Comparison of ENCODE assay signal across 9 cellular contexts in the genomic region with DNA sequence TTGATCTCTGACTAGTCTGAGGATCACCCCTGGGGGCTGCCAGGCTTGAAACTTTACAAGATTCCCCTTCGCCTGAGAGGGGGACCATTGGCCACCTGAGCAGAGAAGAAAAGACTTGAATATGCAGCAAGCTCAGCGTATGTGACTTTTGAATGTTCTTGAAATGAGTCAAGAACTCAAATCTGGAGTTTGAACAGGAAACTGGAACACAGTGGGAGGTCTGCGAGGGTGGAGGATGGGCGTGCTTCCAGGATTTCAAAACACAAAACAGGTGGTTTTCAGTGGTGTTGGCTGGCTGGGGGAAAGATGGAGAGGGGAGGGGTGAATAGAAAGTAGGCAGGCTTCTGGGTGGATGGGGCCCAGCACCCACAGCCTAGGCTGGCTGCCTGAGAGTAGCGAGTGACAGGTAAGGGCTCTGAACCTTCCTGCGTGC. TPM values are rescaled to one million over a fixed set of nuclear protein-coding genes. Genes with fewer than 3 reads are reported as not detected.
DNase-seq lines count a peak whose midpoint lies in the region; ATAC-seq and TF ChIP-seq lines count a peak whose summit lies in the region.
"Had no signal": no experiment of that assay in that cellular context is flagged by ENCODE, and none has a peak within 500 bp of the region (broad histone marks: within the 10 kb centered on the region; RNA-seq: fewer than 3 reads in every experiment).

No MANE protein-coding gene starts in this region.

- no peak overlapping the region for H4K8ac ChIP-seq in IMR-90 (ENCODE audit: low read depth in 2 of 2, low read length in 2 of 2)

- no peak overlapping the region for H3K4me2 ChIP-seq in IMR-90 (ENCODE audit: low read depth, low read length)

- DNase-seq in A673 (ENCODE audit: low spot score) (peak; percentile 80), IMR-90 (peak; percentile 92), choroid plexus epithelial cell (ENCODE audit: low read depth) (peak; percentile 93), HK-2 (ENCODE audit: unreplicated experiment) (no peak), hippocampal formation (lab: John Stamatoyannopoulos, UW) (no peak), HUDEP-2 (lab: John Stamatoyannopoulos, UW; ENCODE audit: unreplicated experiment in 76 of 76) (no peak)

- no peak overlapping the region for H4K5ac ChIP-seq in IMR-90 (ENCODE audit: low read depth, low read length)

- no peaks in the 10 kb centered on the region for H3K9me3 ChIP-seq in A673 (ENCODE audit: low read depth, low read length, poor library complexity, severe bottlenecking)
- peaks cover 3% of the 10 kb centered on the region; the same call in 1 of the 2 replicates for H3K9me3 ChIP-seq in IMR-90 (ENCODE audit: control insufficient read depth, insufficient read depth, low read length)

- no peak overlapping the region for H2BK5ac ChIP-seq in IMR-90 (ENCODE audit: low read depth, low read length, poor library complexity, severe bottlenecking)

- no peak overlapping the region for H3K14ac ChIP-seq in IMR-90 (replicated peaks; ENCODE audit: low read depth, low read length)

- no TSS peak for BruUV-seq in A673 (replicated peaks; lab: Mats Ljungman, UMichigan)
- no TSS peak for BruUV-seq in IMR-90 (replicated peaks; lab: Mats Ljungman, UMichigan)

- WGBS in IMR-90 (ENCODE audit: extremely low coverage in 2 of 2, insufficient read length in 1 of 2), 2 experiments, result 36% methylated on average over 5 of the region's 6 CpGs; no CpG with 5 or more reads in 1 of the 2 experiments

- dilution Hi-C loops in IMR-90 (cut with HindIII; ENCODE audit: low sequenced_read_pairs, unreplicated experiment), result no loop called here

- peak overlapping the region; percentile 73; the same call in 1 of the 2 replicates for H2BK20ac ChIP-seq in IMR-90 (ENCODE audit: low read depth, low read length)

- no peaks in the 10 kb centered on the region for H3K9me1 ChIP-seq in IMR-90 (ENCODE audit: insufficient read depth, low read length)

- H3K9ac ChIP-seq in IMR-90 (ENCODE audit: low read depth, low read length), result no peak overlapping the region

- POLR2A ChIA-PET in A673 (lab: Charles Lee; ENCODE audit: low non-redundant PET), result no interaction called here
- POLR2A ChIA-PET in IMR-90 (lab: Charles Lee; ENCODE audit: unreplicated experiment), result no interaction called here

- H3K56ac ChIP-seq in IMR-90 (ENCODE audit: extremely low read depth, insufficient read depth, low read length), result no peak overlapping the region

- H2BK15ac ChIP-seq in IMR-90 (ENCODE audit: low read depth, low read length), result no peak overlapping the region

- TF ChIP-seq RAD21 in IMR-90 (IDR thresholded peaks at IDR 0.05; ENCODE audit: low read length), result no peak

- peaks cover 7% of the 10 kb centered on the region for H3K27me3 ChIP-seq in A673 (replicated peaks; ENCODE audit: insufficient read depth, low read depth, low read length, poor library complexity)
- H3K27me3 ChIP-seq in IMR-90 (ENCODE audit: control insufficient read depth, insufficient read depth, low read length), result 0 out of 2 replicates have a peak, but pooled peaks cover 3% of the 10 kb centered on the region

- H3K4me1 ChIP-seq in A673 (ENCODE audit: insufficient read depth, low read length, poor library complexity, severe bottlenecking), result peaks cover 24% of the 10 kb centered on the region
- H3K4me1 ChIP-seq in IMR-90 (ENCODE audit: control insufficient read depth, insufficient read depth, low read length), result 0 out of 2 replicates have a peak, but pooled peaks cover 2% of the 10 kb centered on the region

- peak overlapping the region; percentile 37 for H2AFZ ChIP-seq in IMR-90 (replicated peaks; ENCODE audit: low read length, poor library complexity)

- in situ Hi-C loops in IMR-90 (cut with MboI; ENCODE audit: low sequenced_read_pairs), result no loop called here

- no peak overlapping the region for H4K91ac ChIP-seq in IMR-90 (ENCODE audit: insufficient read depth, low read depth, low read length)

- CTCF ChIA-PET in A673 (lab: Charles Lee) (no interaction called here), IMR-90 (lab: Yijun Ruan, JAX) (no interaction called here)

- H4K20me1 ChIP-seq in IMR-90 (ENCODE audit: insufficient read depth, low read length), result no peaks in the 10 kb centered on the region

- H2AK5ac ChIP-seq in IMR-90 (ENCODE audit: low read depth, low read length), result peak overlapping the region; percentile 36; the same call in 1 of the 2 replicates

- intact Hi-C loops in A673 (cut with micrococcal nuclease; ENCODE audit: unreplicated experiment), result loop anchor here (10.0 kb wide), 1 partner anchor 259 kb away; the partner anchor contains the start of gene FCHO2
- intact Hi-C loops in IMR-90 (cut with micrococcal nuclease), result no loop called here

- peak; percentile 46 for ATAC-seq in GM18498 (IDR thresholded peaks at IDR 0.05; ENCODE audit: unreplicated experiment)
- no peak for ATAC-seq in IMR-90 (ENCODE audit: low read depth)
- no peak for ATAC-seq in GM18517 (IDR thresholded peaks at IDR 0.05; ENCODE audit: unreplicated experiment)

- no peak overlapping the region for H3K23ac ChIP-seq in IMR-90 (ENCODE audit: low read depth, low read length)

- H3K36me3 ChIP-seq in A673 (ENCODE audit: insufficient read depth, low read length, poor library complexity, severe bottlenecking) (no peaks in the 10 kb centered on the region), IMR-90 (ENCODE audit: control insufficient read depth, insufficient read depth, low read length) (no peaks in the 10 kb centered on the region)

- no peak overlapping the region for H3K27ac ChIP-seq in A673 (ENCODE audit: low read depth, low read length, poor library complexity, severe bottlenecking)
- H3K27ac ChIP-seq in IMR-90 (ENCODE audit: insufficient read depth, low read length), result no peak overlapping the region
- H3K27ac ChIP-seq: HL-60 had no signal

- no peak for TF ChIP-seq CTCF in A673 (conservative IDR thresholded peaks at IDR 0.05; ENCODE audit: low read depth, low read length)
- TF ChIP-seq CTCF in IMR-90 (conservative IDR thresholded peaks at IDR 0.05; ENCODE audit: low read depth, low read length), result no peak
- no peak for TF ChIP-seq CTCF in choroid plexus epithelial cell (conservative IDR thresholded peaks at IDR 0.05; ENCODE audit: low read depth, low read length)

- H3K79me1 ChIP-seq in IMR-90 (ENCODE audit: low read depth in 1 of 2, low read length in 2 of 2), result no peaks in the 10 kb centered on the region

- H2AK9ac ChIP-seq in IMR-90 (replicated peaks; ENCODE audit: low read depth, low read length, poor library complexity), result no peak overlapping the region

- H2BK120ac ChIP-seq in IMR-90 (ENCODE audit: low read depth, low read length), result no peak overlapping the region

- no peak for TF ChIP-seq POLR2A in IMR-90 (IDR thresholded peaks at IDR 0.05; ENCODE audit: low read depth, low read length)

- no peak overlapping the region for H3K18ac ChIP-seq in IMR-90 (ENCODE audit: low read depth, low read length)

- no peak overlapping the region for H3K4me3 ChIP-seq in A673 (ENCODE audit: low read depth, low read length, poor library complexity, severe bottlenecking)
- H3K4me3 ChIP-seq in IMR-90 (ENCODE audit: insufficient read depth, low read depth, low read length), result no peak overlapping the region
- no peak overlapping the region for H3K4me3 ChIP-seq in choroid plexus epithelial cell (ENCODE audit: low read depth, low read length)

- H3K4ac ChIP-seq in IMR-90 (ENCODE audit: low read depth, low read length), result peak overlapping the region; percentile 42

TF ChIP-seq in IMR-90, 13 proteins besides CTCF, POLR2A, EP300 and RAD21:
- TF ChIP-seq MXI1 (IDR thresholded peaks at IDR 0.05; ENCODE audit: borderline replicate concordance, low read depth, low read length), result no peak
- TF ChIP-seq CEBPB (IDR thresholded peaks at IDR 0.05; ENCODE audit: low read depth, low read length), result peak; percentile 10; the same call in 1 of the 2 replicates

RNA-seq across cellular contexts. Expression of gene TMEM174, which starts 40.6 kb away (rescaled TPM):
- total RNA-seq in A673 (2021), result not detected in 2 replicates
- total RNA-seq in IMR-90 (2012; rRNA removed), result not detected in 2 replicates
- polyA plus RNA-seq in IMR-90 (2012; rRNA removed), result not detected in 2 replicates
- not detected in 2 replicates for polyA plus RNA-seq in IMR-90 (2012; cell fraction: cytosol; rRNA removed)
- not detected in 2 replicates for polyA plus RNA-seq in IMR-90 (2012; cell fraction: nucleus; rRNA removed; ENCODE audit: low replicate concordance)

Comparison
In these comparisons a context has a peak if more than half of its experiments do, and no peak if none do; other contexts are left out.
1. DNase-seq: peak in A673 (single experiment), IMR-90 (single experiment) and choroid plexus epithelial cell (single experiment); none in HK-2 (single experiment), hippocampal formation (0 of 2) and HUDEP-2 (0 of 76).